1 cellular context compared by ENCODE assay signal in genomic region chr20:55471052-55472006, GRCh38.
TF ChIP-seq lines count a peak whose summit lies in the region.

No MANE protein-coding gene starts in this region.

TF ChIP-seq in HepG2, 621 proteins besides CTCF, POLR2A, EP300 and RAD21 (continued from another document and continues in another):
- TF ChIP-seq BCLAF1 (IDR thresholded peaks at IDR 0.05) (no peak), THAP8 (CRISPR knock-in tag; IDR thresholded peaks at IDR 0.05; ENCODE audit: borderline replicate concordance) (no peak), RBFOX2 (IDR thresholded peaks at IDR 0.05; ENCODE audit: low read depth, low read length) (no peak), CEBPG (CRISPR knock-in tag; IDR thresholded peaks at IDR 0.05) (peak; percentile 15; the same call in 1 of the 2 replicates), MBD4 (IDR thresholded peaks at IDR 0.05; ENCODE audit: borderline replicate concordance, low read length) (no peak), FOXK2 (IDR thresholded peaks at IDR 0.05) (no peak), ZNF207 (IDR thresholded peaks at IDR 0.05; ENCODE audit: borderline replicate concordance) (no peak), U2AF2 (IDR thresholded peaks at IDR 0.05; ENCODE audit: low read depth, low read length) (no peak), ZNF574 (CRISPR knock-in tag; IDR thresholded peaks at IDR 0.05) (no peak), ZNF691 (CRISPR knock-in tag; IDR thresholded peaks at IDR 0.05; ENCODE audit: borderline replicate concordance, low read depth) (no peak), ZNF501 (CRISPR knock-in tag; IDR thresholded peaks at IDR 0.05) (no peak), ZNF446 (CRISPR knock-in tag; IDR thresholded peaks at IDR 0.05) (no peak), BATF2 (CRISPR knock-in tag; IDR thresholded peaks at IDR 0.05) (no peak), TARDBP (CRISPR knock-in tag; IDR thresholded peaks at IDR 0.05) (peak; percentile 43; the same call in 1 of the 2 replicates), PRPF4 (IDR thresholded peaks at IDR 0.05; ENCODE audit: low read depth, low read length, poor library complexity, severe bottlenecking) (no peak), ZNF883 (CRISPR knock-in tag; IDR thresholded peaks at IDR 0.05; ENCODE audit: not compliant biosample characterization) (no peak), ZSCAN31 (CRISPR knock-in tag; IDR thresholded peaks at IDR 0.05; ENCODE audit: low read depth) (no peak), HNRNPLL (IDR thresholded peaks at IDR 0.05; ENCODE audit: low read depth, low read length, poor library complexity, severe bottlenecking) (no peak), TIGD3 (CRISPR knock-in tag; IDR thresholded peaks at IDR 0.05; ENCODE audit: borderline replicate concordance) (no peak; the same call in 1 of the 2 replicates), BRD4 (CRISPR knock-in tag; IDR thresholded peaks at IDR 0.05) (no peak), ZBTB39 (CRISPR knock-in tag; IDR thresholded peaks at IDR 0.05) (no peak), ZNF639 (CRISPR knock-in tag; conservative IDR thresholded peaks at IDR 0.05) (no peak; the same call in 1 of the 2 replicates), GATAD1 (CRISPR knock-in tag; IDR thresholded peaks at IDR 0.05) (peak; percentile 28; the same call in 1 of the 2 replicates), PHF8 (CRISPR knock-in tag; IDR thresholded peaks at IDR 0.05) (no peak), TFAP4 (IDR thresholded peaks at IDR 0.05; ENCODE audit: borderline replicate concordance, low read depth) (no peak), ARNT (IDR thresholded peaks at IDR 0.05) (no peak), KDM3A (CRISPR knock-in tag; IDR thresholded peaks at IDR 0.05; ENCODE audit: low read depth) (peak; percentile 61; the same call in 1 of the 2 replicates), ZNF326 (CRISPR knock-in tag; IDR thresholded peaks at IDR 0.05; ENCODE audit: borderline replicate concordance) (no peak), ZBTB25 (CRISPR knock-in tag; IDR thresholded peaks at IDR 0.05) (0 out of 2 replicates have a peak, but pooled peaks have one; percentile 34), TGIF2 (CRISPR knock-in tag; IDR thresholded peaks at IDR 0.05) (no peak), ISX (CRISPR knock-in tag; conservative IDR thresholded peaks at IDR 0.05) (no peak; the same call in none of the 2 replicates), ZNF609 (CRISPR knock-in tag; IDR thresholded peaks at IDR 0.05; ENCODE audit: borderline replicate concordance) (peak; percentile 77), HBP1 (CRISPR knock-in tag; IDR thresholded peaks at IDR 0.05; ENCODE audit: low read depth) (no peak), KLF12 (CRISPR knock-in tag; IDR thresholded peaks at IDR 0.05; ENCODE audit: borderline replicate concordance) (no peak)
